In the genomic region with DNA sequence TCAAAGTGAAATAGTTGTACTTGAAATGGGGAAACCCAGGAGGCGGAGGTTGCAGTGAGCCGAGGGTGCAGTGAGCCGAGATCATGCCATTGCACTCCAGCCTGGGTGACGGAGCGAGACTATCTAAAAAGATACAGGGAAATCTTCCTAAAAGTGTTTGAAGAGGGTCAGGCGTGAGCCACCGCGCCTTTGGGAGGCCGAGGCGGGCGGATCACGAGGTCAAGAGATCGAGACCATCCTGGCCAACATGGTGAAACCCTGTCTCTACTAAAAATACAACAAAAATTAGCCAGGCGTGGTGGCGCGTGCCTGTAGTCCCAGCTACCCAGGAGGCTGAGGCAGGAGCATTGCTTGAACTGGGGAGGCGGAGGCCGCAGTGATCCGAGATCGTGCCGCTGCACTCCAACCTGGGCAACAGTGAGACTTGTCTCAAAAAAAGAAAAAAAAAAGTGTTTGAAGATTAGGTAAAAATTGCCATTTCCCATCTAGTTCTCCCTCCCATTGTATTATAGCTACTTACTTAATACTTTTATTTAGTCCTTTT, we compare ENCODE assay signal across 12 cellular contexts. TPM values are rescaled to one million over a fixed set of nuclear protein-coding genes. Genes with fewer than 3 reads are reported as not detected.
"Had no signal": no experiment of that assay in that cellular context is flagged by ENCODE, and none has a peak within 500 bp of the region (broad histone marks: within the 10 kb centered on the region; RNA-seq: fewer than 3 reads in every experiment).

No MANE protein-coding gene starts in this region.

RNA-seq across cellular contexts. Expression of a gene that starts 5.9 kb away (rescaled TPM):
- total RNA-seq: esophagus mucosa; gastrocnemius medialis; glomerular endothelial cell; left ventricle myocardium superior; mucosa of descending colon; natural killer cell treated with Interleukin-12 subunit alpha and Interleukin-12 subunit beta and Interleukin-15 and Interleukin-18, amount 100 ng/mL, for 72 hours; osteocyte; psoas muscle; right cardiac atrium; sigmoid colon had no signal
- polyA plus RNA-seq: heart left ventricle, keratinocyte, right cardiac atrium, sigmoid colon had no signal
